ENCODE assay signal across 1 cellular context in the genomic region with DNA sequence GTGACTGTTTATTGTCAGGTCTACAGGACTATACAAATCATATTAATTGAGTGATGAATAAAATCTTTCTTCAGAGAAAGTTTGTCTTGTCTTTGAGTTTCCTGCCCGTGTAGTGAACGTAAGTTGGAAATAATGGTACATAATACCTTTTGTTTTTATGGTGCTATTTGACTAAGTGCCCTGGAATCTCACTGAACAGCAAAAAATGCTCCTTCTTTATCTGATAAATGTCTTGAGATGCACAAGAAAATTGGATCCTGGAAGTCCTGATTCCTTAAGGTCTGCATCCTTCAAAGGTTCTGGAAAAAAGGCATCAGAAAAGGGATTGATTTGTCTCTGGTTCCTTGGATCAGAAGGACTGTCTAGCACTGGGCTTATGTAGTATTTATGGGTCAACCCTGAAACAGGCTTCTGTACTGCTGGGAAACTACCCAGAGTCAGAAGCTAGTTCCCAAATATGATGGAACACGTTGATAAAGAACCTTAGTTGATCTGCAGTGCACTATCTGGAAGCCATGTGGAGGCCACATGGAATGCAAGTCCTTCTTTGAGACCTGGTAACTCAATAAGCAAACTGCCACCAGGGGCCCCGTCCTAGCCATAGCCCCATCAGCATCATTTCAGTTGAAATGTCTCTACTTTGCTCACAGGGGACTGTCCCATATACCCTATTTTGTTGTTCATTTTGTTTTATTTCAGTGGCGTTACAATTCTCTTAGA.
TF ChIP-seq lines count a peak whose summit lies in the region.

No MANE protein-coding gene starts in this region.

TF ChIP-seq in IMR-90, 13 proteins besides CTCF, POLR2A, EP300 and RAD21:
- no peak for TF ChIP-seq NFE2L2 (IDR thresholded peaks at IDR 0.05; ENCODE audit: low read depth, low read length)
- TF ChIP-seq MXI1 (IDR thresholded peaks at IDR 0.05; ENCODE audit: borderline replicate concordance, low read depth, low read length), result no peak
- no peak for TF ChIP-seq RCOR1 (IDR thresholded peaks at IDR 0.05; ENCODE audit: insufficient replicate concordance, low read length)
- no peak for TF ChIP-seq MAFK (IDR thresholded peaks at IDR 0.05; ENCODE audit: low read depth, low read length)
- TF ChIP-seq, protein P1, sequence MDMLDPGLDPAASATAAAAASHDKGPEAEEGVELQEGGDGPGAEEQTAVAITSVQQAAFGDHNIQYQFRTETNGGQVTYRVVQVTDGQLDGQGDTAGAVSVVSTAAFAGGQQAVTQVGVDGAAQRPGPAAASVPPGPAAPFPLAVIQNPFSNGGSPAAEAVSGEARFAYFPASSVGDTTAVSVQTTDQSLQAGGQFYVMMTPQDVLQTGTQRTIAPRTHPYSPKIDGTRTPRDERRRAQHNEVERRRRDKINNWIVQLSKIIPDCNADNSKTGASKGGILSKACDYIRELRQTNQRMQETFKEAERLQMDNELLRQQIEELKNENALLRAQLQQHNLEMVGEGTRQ (IDR thresholded peaks at IDR 0.05; ENCODE audit: low read depth, low read length), result no peak
- no peak for TF ChIP-seq BHLHE40 (IDR thresholded peaks at IDR 0.05; ENCODE audit: low read depth, low read length)
- TF ChIP-seq CEBPB (IDR thresholded peaks at IDR 0.05; ENCODE audit: low read depth, low read length), result no peak
- no peak for TF ChIP-seq MAZ (IDR thresholded peaks at IDR 0.05; ENCODE audit: borderline replicate concordance, low read depth, low read length)
- TF ChIP-seq CHD1 (IDR thresholded peaks at IDR 0.05; ENCODE audit: low read depth, low read length), result no peak
- no peak for TF ChIP-seq ELK1 (IDR thresholded peaks at IDR 0.05; ENCODE audit: borderline replicate concordance, low read depth, low read length)
